1 cellular context compared by ENCODE assay signal in the genomic region with DNA sequence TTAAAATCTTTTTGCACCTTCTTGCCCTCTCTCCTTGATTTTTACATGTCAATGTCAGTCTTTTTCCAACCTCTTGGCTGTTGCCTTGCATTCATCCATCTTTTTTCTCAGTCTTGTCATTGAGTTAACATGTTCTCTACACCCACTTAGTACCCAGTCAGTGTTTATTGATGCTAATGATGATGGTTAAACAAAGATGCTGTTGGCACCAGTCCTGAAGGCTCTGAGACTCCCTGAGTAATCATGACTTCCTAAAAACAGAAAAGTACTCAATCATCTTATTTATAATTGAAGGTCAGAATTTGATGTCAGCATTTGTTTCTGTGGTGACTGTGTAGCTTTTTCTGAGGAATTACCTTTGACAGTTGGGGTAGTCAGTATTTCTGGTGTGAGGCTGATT.
TF ChIP-seq lines count a peak whose summit lies in the region.

No MANE protein-coding gene starts in this region.

TF ChIP-seq in IMR-90, 13 proteins besides CTCF, POLR2A, EP300 and RAD21 (continued from another document):
- TF ChIP-seq, protein P1, sequence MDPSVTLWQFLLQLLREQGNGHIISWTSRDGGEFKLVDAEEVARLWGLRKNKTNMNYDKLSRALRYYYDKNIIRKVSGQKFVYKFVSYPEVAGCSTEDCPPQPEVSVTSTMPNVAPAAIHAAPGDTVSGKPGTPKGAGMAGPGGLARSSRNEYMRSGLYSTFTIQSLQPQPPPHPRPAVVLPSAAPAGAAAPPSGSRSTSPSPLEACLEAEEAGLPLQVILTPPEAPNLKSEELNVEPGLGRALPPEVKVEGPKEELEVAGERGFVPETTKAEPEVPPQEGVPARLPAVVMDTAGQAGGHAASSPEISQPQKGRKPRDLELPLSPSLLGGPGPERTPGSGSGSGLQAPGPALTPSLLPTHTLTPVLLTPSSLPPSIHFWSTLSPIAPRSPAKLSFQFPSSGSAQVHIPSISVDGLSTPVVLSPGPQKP (IDR thresholded peaks at IDR 0.05; ENCODE audit: borderline replicate concordance, low read depth, low read length): no peak
- TF ChIP-seq NFE2L2 (IDR thresholded peaks at IDR 0.05; ENCODE audit: low read depth, low read length): peak; percentile 32; the same call in 1 of the 2 replicates
- no peak for TF ChIP-seq SMC3 (IDR thresholded peaks at IDR 0.05; ENCODE audit: low read depth, low read length)
- no peak for TF ChIP-seq CEBPB (IDR thresholded peaks at IDR 0.05; ENCODE audit: low read depth, low read length)
